9 cellular contexts compared by ENCODE assay signal in genomic region chr19:51297406-51297805, GRCh38. TPM values are rescaled to one million over a fixed set of nuclear protein-coding genes. Genes with fewer than 3 reads are reported as not detected.
"Had no signal": no experiment of that assay in that cellular context is flagged by ENCODE, and none has a peak within 500 bp of the region (broad histone marks: within the 10 kb centered on the region; RNA-seq: fewer than 3 reads in every experiment).

No MANE protein-coding gene starts in this region.

- FAIRE-seq: G401.6, GM12878, GM12891, GM12892, GM18507, GM19239 had no signal

- ATAC-seq: GM12878 had no signal

- H3K4me3 ChIP-seq: GM12878 had no signal

- DNase-seq: GDM1, GF-D8 had no signal

RNA-seq across cellular contexts. Expression of gene IGLON5, which starts 14.0 kb away (rescaled TPM):
- total RNA-seq: G401, GM12878 had no signal
- polyA plus RNA-seq: GM12878 had no signal

RNA-seq across cellular contexts. Expression of gene SIGLECL1, which starts 46.5 kb away (rescaled TPM):
- total RNA-seq: G401, GM12878 had no signal
- polyA plus RNA-seq: GM12878 had no signal
